8 cellular contexts compared by ENCODE assay signal in the genomic region with DNA sequence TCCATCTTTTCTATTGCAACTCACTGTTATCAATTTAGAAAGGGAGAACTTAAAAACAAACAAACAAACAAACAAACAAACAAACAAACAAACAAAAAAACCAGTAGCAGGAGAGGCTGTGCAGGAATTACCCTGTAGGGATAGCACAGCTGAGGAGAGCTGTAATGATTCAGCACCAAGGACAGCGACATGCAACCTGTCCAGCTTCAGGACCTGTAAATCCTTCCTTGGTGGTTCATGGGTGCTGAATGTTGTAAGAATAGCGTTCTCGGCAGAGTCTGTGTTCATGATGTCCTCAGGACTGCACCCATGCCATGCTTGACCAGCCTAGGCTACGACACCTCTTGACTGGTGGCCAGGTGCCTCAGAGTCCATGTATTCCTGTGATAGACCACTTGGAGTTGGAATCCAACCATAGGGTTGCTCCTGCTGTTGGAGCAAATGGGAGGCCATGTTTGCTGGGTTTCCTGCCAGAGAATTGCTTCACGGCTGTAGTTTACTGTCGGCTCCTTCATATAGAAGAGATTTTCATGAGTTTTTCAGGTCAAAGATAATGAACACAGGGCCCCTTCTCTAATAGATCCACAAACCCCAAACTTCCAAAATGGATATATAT.
DNase-seq lines count a peak whose midpoint lies in the region; ATAC-seq, FAIRE-seq and TF ChIP-seq lines count a peak whose summit lies in the region.

No MANE protein-coding gene starts in this region.

- H3K4me3 ChIP-seq in fibroblast of pulmonary artery (replicated peaks; ENCODE audit: low read depth, low read length) = no peak overlapping the region
- H3K4me3 ChIP-seq in small intestine (ENCODE audit: low read depth in 1 of 2, low read length in 2 of 2) = no peak overlapping the region

- no peaks in the 10 kb centered on the region for H3K27me3 ChIP-seq in small intestine (ENCODE audit: control insufficient read depth in 2 of 2, insufficient read depth in 2 of 2, low read length in 2 of 2)

- no peak for TF ChIP-seq CTCF in fibroblast of pulmonary artery (IDR thresholded peaks at IDR 0.05; ENCODE audit: low read length, missing control alignments)

- no peaks in the 10 kb centered on the region for H3K4me1 ChIP-seq in small intestine (ENCODE audit: control insufficient read depth in 2 of 2, insufficient read depth in 1 of 2, low read depth in 1 of 2, low read length in 1 of 2)

- no peak overlapping the region for H3K27ac ChIP-seq in small intestine (ENCODE audit: low read depth in 1 of 2, low read length in 1 of 2)

- no peak for FAIRE-seq in small intestine (lab: Jason Lieb, UNC)

- no peaks in the 10 kb centered on the region for H3K36me3 ChIP-seq in small intestine (ENCODE audit: control insufficient read depth in 2 of 2, insufficient read depth in 2 of 2, low read length in 2 of 2)

- DNase-seq in stimulated activated CD4-positive, alpha-beta T cell treated with anti-CD3 and anti-CD28 coated beads, Interleukin-12 subunit alpha, Interleukin-12 subunit beta, amount 100 ng/mL, for 4 hours = peak; percentile 2
- DNase-seq in stimulated activated CD4-positive, alpha-beta T cell treated with anti-CD3 and anti-CD28 coated beads, Interleukin-1b, Interleukin-23, amount 100 ng/mL, for 48 hours = no peak
- DNase-seq in fibroblast of pulmonary artery (ENCODE audit: low read depth) = peak; percentile 84
- peak; percentile 22 for DNase-seq in small intestine
- no peak for DNase-seq in HCEC 1CT

- no peaks in the 10 kb centered on the region for H3K9me3 ChIP-seq in small intestine (ENCODE audit: control insufficient read depth, low read depth)

- 53 to 59% (median 56%) methylated on average over 6 of the region's 6 CpGs for WGBS in small intestine, 3 donors

- ATAC-seq in SK-N-SH treated with all-trans-retinoic acid at 6 μM for 48 hours (no peak), GM21528 (IDR thresholded peaks at IDR 0.05; ENCODE audit: low FRiP score, unreplicated experiment) (no peak), HG03097 (IDR thresholded peaks at IDR 0.05; ENCODE audit: low FRiP score, unreplicated experiment) (no peak)

TF ChIP-seq in SK-N-SH treated with all-trans-retinoic acid at 6 μM for 48 hours, 23 proteins besides CTCF, POLR2A, EP300 and RAD21:
- TF ChIP-seq ISL1 (CRISPR knock-in tag; IDR thresholded peaks at IDR 0.05) = no peak
- TF ChIP-seq RARB (CRISPR knock-in tag; IDR thresholded peaks at IDR 0.05) = no peak
- peak; percentile 89 for TF ChIP-seq SNAI2 (CRISPR knock-in tag; IDR thresholded peaks at IDR 0.05)
- no peak for TF ChIP-seq ZFP30 (CRISPR knock-in tag; IDR thresholded peaks at IDR 0.05)

Comparison
In these comparisons a context has a peak if more than half of its experiments do, and no peak if none do; other contexts are left out.
1. DNase-seq: peak in stimulated activated CD4-positive, alpha-beta T cell treated with anti-CD3 and anti-CD28 coated beads, Interleukin-12 subunit alpha, Interleukin-12 subunit beta, amount 100 ng/mL, for 4 hours (single experiment), fibroblast of pulmonary artery (single experiment) and small intestine (single experiment); none in stimulated activated CD4-positive, alpha-beta T cell treated with anti-CD3 and anti-CD28 coated beads, Interleukin-1b, Interleukin-23, amount 100 ng/mL, for 48 hours (single experiment) and HCEC 1CT (single experiment).